ENCODE assay signal across 10 cellular contexts in genomic region chr2:68190991-68191731, GRCh38. TPM values are rescaled to one million over a fixed set of nuclear protein-coding genes. Genes with fewer than 3 reads are reported as not detected.
DNase-seq lines count a peak whose midpoint lies in the region; ATAC-seq and TF ChIP-seq lines count a peak whose summit lies in the region.
"Had no signal": no experiment of that assay in that cellular context is flagged by ENCODE, and none has a peak within 500 bp of the region (broad histone marks: within the 10 kb centered on the region; RNA-seq: fewer than 3 reads in every experiment).

No MANE protein-coding gene starts in this region.

- H2AFZ ChIP-seq in Karpas-422 (ENCODE audit: low read length) = no peak overlapping the region

- no peaks in the 10 kb centered on the region for H3K9me2 ChIP-seq in Karpas-422 (replicated peaks; ENCODE audit: insufficient read depth, low read length)

- no peak overlapping the region for H3K4me3 Mint-ChIP-seq in naive B cell

- H4K20me1 ChIP-seq in Karpas-422 (ENCODE audit: insufficient read depth, low read depth, low read length) = no peaks in the 10 kb centered on the region

- peaks cover 33 to 51% (median 49%) of the 10 kb centered on the region in 3 donors for H3K4me1 Mint-ChIP-seq in naive B cell

- no peaks in the 10 kb centered on the region for H3K27me3 Mint-ChIP-seq in naive B cell

- peak; percentile 66 for DNase-seq in DMS53 (lab: John Stamatoyannopoulos, UW)
- no peak for DNase-seq in Karpas-422
- DNase-seq in astrocyte of the cerebellum (ENCODE audit: low read depth) = peak; percentile 36
- DNase-seq in naive B cell = no peak
- no peak for DNase-seq in DMS153 (lab: John Stamatoyannopoulos, UW)
- no peak for DNase-seq in COLO829 (ENCODE audit: low spot score)
- DNase-seq in GM10266 (ENCODE audit: extremely low spot score) = no peak
- DNase-seq: NCI-H1417; stimulated activated CD4-positive, alpha-beta T cell treated with anti-CD3 and anti-CD28 coated beads, Interleukin-2, amount 100 ng/mL, for 24 hours had no signal

- no peaks in the 10 kb centered on the region for H3K9me3 ChIP-seq in Karpas-422 (ENCODE audit: low read length)

- TF ChIP-seq CTCF in astrocyte of the cerebellum (IDR thresholded peaks at IDR 0.05; ENCODE audit: low read depth, low read length, missing control alignments) (no peak), GM10266 (IDR thresholded peaks at IDR 0.05; ENCODE audit: control insufficient read depth, insufficient read depth, low read depth, missing control alignments) (no peak)

- H3K9me3 Mint-ChIP-seq in naive B cell = no peaks in the 10 kb centered on the region

- H3K27ac ChIP-seq in Karpas-422 (ENCODE audit: low read length) = peak overlapping the region; percentile 16

- H3K4me2 ChIP-seq in Karpas-422 (ENCODE audit: low read depth, low read length, poor library complexity, severe bottlenecking) = peak overlapping the region; percentile 25

- no peaks in the 10 kb centered on the region for H3K27me3 ChIP-seq in Karpas-422 (ENCODE audit: low read length)

- H3K4me3 ChIP-seq in Karpas-422 (ENCODE audit: low read length) = no peak overlapping the region
- H3K4me3 ChIP-seq in astrocyte of the cerebellum (ENCODE audit: low read depth, low read length) = no peak overlapping the region

- peaks cover 76% of the 10 kb centered on the region for H3K4me1 ChIP-seq in Karpas-422 (ENCODE audit: low read length)

- in situ Hi-C loops in astrocyte of the cerebellum (cut with HindIII; ENCODE audit: low sequenced_read_pairs) = no loop called here

- no peak for ATAC-seq in naive B cell (ENCODE audit: low read depth in 2 of 2)
- no peak for ATAC-seq in HG03442 (IDR thresholded peaks at IDR 0.05; ENCODE audit: unreplicated experiment)

- H3K36me3 ChIP-seq in Karpas-422 (ENCODE audit: insufficient read depth, low read length) = peaks cover 11% of the 10 kb centered on the region; the same call in 1 of the 2 replicates

- H3K27ac Mint-ChIP-seq in naive B cell = peak overlapping the region in 4 of 6 donors; percentile 19 to 62 (median 40)

- H3K79me2 ChIP-seq in Karpas-422 (ENCODE audit: low read length) = peaks cover 95% of the 10 kb centered on the region

- peaks cover 6 to 11% of the 10 kb centered on the region in 2 donors for H3K36me3 Mint-ChIP-seq in naive B cell

- no peak overlapping the region for H3K9ac ChIP-seq in Karpas-422 (ENCODE audit: low read length)

RNA-seq across cellular contexts. Expression of gene PNO1, which starts 33.5 kb away (rescaled TPM):
- total RNA-seq in Karpas-422 (2014; rRNA removed; shearing (Covaris generic); ENCODE audit: low replicate concordance) = 28.3 and 52.2 TPM in 2 replicates
- polyA plus RNA-seq in naive B cell (ENCODE audit: low read depth in 6 of 6) = 10 to 100 TPM; 17.2 to 33.2 (median 19.5) TPM

Comparison
In these comparisons a context has a peak if more than half of its experiments do, and no peak if none do; other contexts are left out.
1. DNase-seq: peak in DMS53 (single experiment) and astrocyte of the cerebellum (single experiment); none in Karpas-422 (single experiment), naive B cell (single experiment), DMS153 (single experiment), COLO829 (single experiment) and GM10266 (single experiment).